8 cellular contexts compared by ENCODE assay signal in genomic region chr4:118351851-118352827, GRCh38. TPM values are rescaled to one million over a fixed set of nuclear protein-coding genes. Genes with fewer than 3 reads are reported as not detected.
DNase-seq lines count a peak whose midpoint lies in the region; ATAC-seq and TF ChIP-seq lines count a peak whose summit lies in the region.

No MANE protein-coding gene starts in this region.

- intact Hi-C loops in CD4-positive, alpha-beta T cell (cut with DNase I, micrococcal nuclease) = loop anchor here (2.0 kb wide), 1 partner anchor 71 kb away; no protein-coding TSS in a partner anchor

- H3K4me3 ChIP-seq in endocrine pancreas (ENCODE audit: control insufficient read depth, insufficient read depth, low read length) = peak overlapping the region; percentile 52

- CTCF ChIA-PET in CD4-positive, alpha-beta T cell (lab: Charles Lee) = no interaction called here

- peaks cover 16% of the 10 kb centered on the region for H3K4me1 Mint-ChIP-seq in CD4-positive, alpha-beta T cell (ENCODE audit: low read depth)

- H3K36me3 Mint-ChIP-seq in CD4-positive, alpha-beta T cell (ENCODE audit: low read depth) = no peaks in the 10 kb centered on the region

- no peaks in the 10 kb centered on the region for H3K36me3 ChIP-seq in endocrine pancreas (ENCODE audit: control insufficient read depth, insufficient read depth, low read length)

- no peak for TF ChIP-seq CTCF in CD4-positive, alpha-beta T cell (IDR thresholded peaks at IDR 0.05)

- no peak overlapping the region for H3K27ac Mint-ChIP-seq in CD4-positive, alpha-beta T cell

- in situ Hi-C loops in SK-MEL-5 (cut with HindIII; ENCODE audit: low pct_unique_long_range_greater_than_20kb, low sequenced_read_pairs) = no loop called here

- H3K27me3 Mint-ChIP-seq in CD4-positive, alpha-beta T cell = peaks cover 86% of the 10 kb centered on the region

- H3K27ac ChIP-seq in CD4-positive, alpha-beta T cell (ENCODE audit: low read depth, low read length) = no peak overlapping the region

- no peaks in the 10 kb centered on the region for H3K4me1 ChIP-seq in endocrine pancreas (ENCODE audit: control insufficient read depth, insufficient read depth, low read length)

- no peaks in the 10 kb centered on the region for H3K9me3 Mint-ChIP-seq in CD4-positive, alpha-beta T cell

- peaks cover 86% of the 10 kb centered on the region for H3K27me3 ChIP-seq in CD4-positive, alpha-beta T cell (ENCODE audit: control insufficient read depth, insufficient read depth, low read length)
- H3K27me3 ChIP-seq in endocrine pancreas (ENCODE audit: control insufficient read depth, insufficient read depth, low read length) = no peaks in the 10 kb centered on the region

- POLR2A ChIA-PET in CD4-positive, alpha-beta T cell (lab: Charles Lee) = no interaction called here

- DNase-seq in CD4-positive, alpha-beta T cell = no peak
- DNase-seq in SK-MEL-5 (ENCODE audit: low read depth, low spot score) = peak; percentile 28
- DNase-seq in mucosa of gallbladder (ENCODE audit: low spot score) = peak; percentile 56
- no peak for DNase-seq in SIG-M5 treated with dmso at 0.1 percent for 504 hours (lab: John Stamatoyannopoulos, UW; ENCODE audit: unreplicated experiment)
- no peak for DNase-seq in epidermal melanocyte (ENCODE audit: insufficient read length, low spot score)

- H3K9ac ChIP-seq in endocrine pancreas (ENCODE audit: control insufficient read depth, insufficient read depth, low read length) = peak overlapping the region; percentile 73

- no peaks in the 10 kb centered on the region for H3K9me3 ChIP-seq in CD4-positive, alpha-beta T cell (ENCODE audit: control insufficient read depth, low read length)
- H3K9me3 ChIP-seq in endocrine pancreas (ENCODE audit: control insufficient read depth, low read length) = no peaks in the 10 kb centered on the region

- peak; percentile 28 for ATAC-seq in CD4-positive, alpha-beta T cell (ENCODE audit: poor library complexity)
- ATAC-seq in GM19328 (IDR thresholded peaks at IDR 0.05; ENCODE audit: unreplicated experiment) = peak; percentile 10
- ATAC-seq in HG03175 (IDR thresholded peaks at IDR 0.05; ENCODE audit: unreplicated experiment) = peak; percentile 20

- peak overlapping the region; percentile 82 for H3K4me3 Mint-ChIP-seq in CD4-positive, alpha-beta T cell

RNA-seq across cellular contexts. Expression of gene PRSS12, which starts 0.7 kb away (rescaled TPM):
- total RNA-seq in CD4-positive, alpha-beta T cell = not detected
- total RNA-seq in SK-MEL-5 (2014; rRNA removed; shearing (Covaris generic)) = 8.1 and 10.3 TPM in 2 replicates
- 12.2 and 15.3 TPM in 2 replicates for polyA plus RNA-seq in SK-MEL-5 (2015; cell fraction: cytosol; rRNA removed)
- 8.6 and 10.3 TPM in 2 replicates for polyA plus RNA-seq in SK-MEL-5 (2015; cell fraction: nucleus; rRNA removed)
- total RNA-seq in mucosa of gallbladder = 39.4 TPM

Comparison
In these comparisons a context has a peak if more than half of its experiments do, and no peak if none do; other contexts are left out.
1. DNase-seq: peak in SK-MEL-5 (single experiment) and mucosa of gallbladder (single experiment); none in CD4-positive, alpha-beta T cell (0 of 10), SIG-M5 treated with dmso at 0.1 percent for 504 hours (single experiment) and epidermal melanocyte (single experiment).
2. Peak in every context shown above with its lines, with median percentiles within 50 percentile points of each other: ATAC-seq.